ENCODE assay signal across 21 cellular contexts in genomic region chr1:114156538-114157274, GRCh38. TPM values are rescaled to one million over a fixed set of nuclear protein-coding genes. Genes with fewer than 3 reads are reported as not detected.
"Had no signal": no experiment of that assay in that cellular context is flagged by ENCODE, and none has a peak within 500 bp of the region (broad histone marks: within the 10 kb centered on the region; RNA-seq: fewer than 3 reads in every experiment).

No MANE protein-coding gene starts in this region.

- H3K36me3 ChIP-seq: colonic mucosa, esophagus squamous epithelium, neutrophil, tibial artery, uterus had no signal

- H3K27ac ChIP-seq: body of pancreas, colonic mucosa, esophagus squamous epithelium, neutrophil, parathyroid adenoma, tibial artery, uterus had no signal

- H3K79me2 ChIP-seq: parathyroid adenoma had no signal

- H3K4me3 ChIP-seq: body of pancreas, colonic mucosa, esophagus squamous epithelium, tibial artery, uterus had no signal

- H3K4me1 ChIP-seq: parathyroid adenoma had no signal

- H3K9me3 ChIP-seq: body of pancreas, colonic mucosa, esophagus squamous epithelium, neutrophil, tibial artery, uterus had no signal

- ATAC-seq: activated naive CD4-positive, alpha-beta T cell treated with anti-CD3 and anti-CD28 coated beads, Interleukin-2, amount 50 U/mL, for 72 hours; activated T-cell treated with anti-CD3 and anti-CD28 coated beads, Interleukin-2, amount 50 U/mL, for 72 hours; body of pancreas; naive thymus-derived CD4-positive, alpha-beta T cell; stimulated activated memory B cell treated with anti-CD40 and anti-IgM and Interleukin-4, amounts not matched to agents 10 μg/mL and 1 μg/mL and 100 μg/mL, for 72 hours had no signal

- H2AFZ ChIP-seq: parathyroid adenoma had no signal

- DNase-seq: activated CD4-positive, alpha-beta T cell treated with anti-CD3 and anti-CD28 coated beads, Interleukin-2, amount 10 ng/mL, durations not matched to agents 7 days and 5 days; activated CD8-positive, alpha-beta memory T cell treated with anti-CD3 and anti-CD28 coated beads, Interleukin-2, amount 50 U/mL, for 48 hours; activated gamma-delta T cell; activated T-cell treated with anti-CD3 and anti-CD28 coated beads, Interleukin-2, amount 50 U/mL, for 72 hours; body of pancreas; central memory CD4-positive, alpha-beta T cell; colonic mucosa; esophagus squamous epithelium; hippocampal formation; naive thymus-derived CD4-positive, alpha-beta T cell; T-helper 2 cell; tibial artery; uterus had no signal

- H3K9ac ChIP-seq: parathyroid adenoma had no signal

RNA-seq across cellular contexts. Expression of gene SYT6, which starts 3.0 kb away (rescaled TPM):
- total RNA-seq: activated CD4-positive, alpha-beta T cell treated with anti-CD3 and anti-CD28 coated beads, Interleukin-2, amount 10 ng/mL, durations not matched to agents 7 days and 5 days; activated T-cell treated with anti-CD3 and anti-CD28 coated beads, Interleukin-2, amount 50 U/mL, for 72 hours; esophagus squamous epithelium; fibroblast of villous mesenchyme; glomerular endothelial cell; lung microvascular endothelial cell; naive thymus-derived CD4-positive, alpha-beta T cell; renal cortical epithelial cell had no signal
- polyA plus RNA-seq: naive thymus-derived CD4-positive, alpha-beta T cell had no signal
